In genomic region chr3:30628188-30628930, GRCh38 we compare ENCODE assay signal across 10 cellular contexts. TPM values are rescaled to one million over a fixed set of nuclear protein-coding genes. Genes with fewer than 3 reads are reported as not detected.
DNase-seq lines count a peak whose midpoint lies in the region; ATAC-seq and TF ChIP-seq lines count a peak whose summit lies in the region.
"Had no signal": no experiment of that assay in that cellular context is flagged by ENCODE, and none has a peak within 500 bp of the region (broad histone marks: within the 10 kb centered on the region; RNA-seq: fewer than 3 reads in every experiment).

No MANE protein-coding gene starts in this region.

- H3K9me3 Mint-ChIP-seq in CD14-positive monocyte (peaks cover 0 to 4% (median 0%) of the 10 kb centered on the region in 7 donors), progenitor cell of endocrine pancreas (ENCODE audit: low read depth) (no peaks in the 10 kb centered on the region)
- H3K9me3 Mint-ChIP-seq in naive thymus-derived CD4-positive, alpha-beta T cell = peaks cover 0 to 4% (median 0%) of the 10 kb centered on the region in 11 donors

- intact Hi-C loops in CD14-positive monocyte (cut with micrococcal nuclease) (no loop called here), mammary epithelial cell (cut with micrococcal nuclease) (loop anchor here (5.0 to 10.0 kb wide), 6 partner anchors 116 to 584 kb away; no protein-coding TSS in a partner anchor)
- intact Hi-C loops in naive thymus-derived CD4-positive, alpha-beta T cell (cut with micrococcal nuclease) = loop anchor here (2.0 to 10.0 kb wide), 3 partner anchors 404 to 516 kb away; no protein-coding TSS in a partner anchor

- 30% methylated on average over 4 of the region's 4 CpGs for WGBS in mammary epithelial cell (ENCODE audit: low coverage, missing lambda C conversion rate)

- H3K9ac ChIP-seq in mammary epithelial cell (ENCODE audit: insufficient read depth, low read length) = peak overlapping the region; percentile 17

- TF ChIP-seq CTCF in CD14-positive monocyte (IDR thresholded peaks at IDR 0.05) (no peak), mammary epithelial cell (conservative IDR thresholded peaks at IDR 0.05 in 1 of 2, IDR thresholded peaks at IDR 0.05 in 1 of 2; ENCODE audit: extremely low read depth in 1 of 2, insufficient read depth in 1 of 2, low read depth in 1 of 2, low read length in 2 of 2) (no peak), BE2C (IDR thresholded peaks at IDR 0.05; ENCODE audit: low read depth, low read length) (no peak), progenitor cell of endocrine pancreas (IDR thresholded peaks at IDR 0.05; ENCODE audit: unreplicated experiment) (no peak)

- peaks cover 80% of the 10 kb centered on the region for H3K4me1 Mint-ChIP-seq in CD14-positive monocyte
- peaks cover 70 to 100% (median 94%) of the 10 kb centered on the region in 7 donors for H3K4me1 Mint-ChIP-seq in naive thymus-derived CD4-positive, alpha-beta T cell
- H3K4me1 Mint-ChIP-seq in progenitor cell of endocrine pancreas (ENCODE audit: low read depth) = peaks cover 14% of the 10 kb centered on the region

- dilution Hi-C loops in mammary epithelial cell (cut with HindIII; ENCODE audit: low sequenced_read_pairs) = no loop called here

- peak overlapping the region; percentile 30 for H3K27ac ChIP-seq in mammary epithelial cell (ENCODE audit: insufficient read depth, low read depth, low read length)
- peak overlapping the region; percentile 68 for H3K27ac ChIP-seq in naive thymus-derived CD4-positive, alpha-beta T cell (ENCODE audit: low read depth, low read length)

- no peak overlapping the region for H3K4me3 ChIP-seq in mammary epithelial cell (replicated peaks in 1 of 3; ENCODE audit: insufficient read depth in 1 of 3, low read depth in 2 of 3, low read length in 3 of 3)
- H3K4me3 ChIP-seq in naive thymus-derived CD4-positive, alpha-beta T cell (ENCODE audit: low read length) = no peak overlapping the region
- H3K4me3 ChIP-seq in BE2C (ENCODE audit: low read depth, low read length) = no peak overlapping the region

- H3K4me3 Mint-ChIP-seq in CD14-positive monocyte (no peak overlapping the region), progenitor cell of endocrine pancreas (ENCODE audit: low read depth) (no peak overlapping the region)
- H3K4me3 Mint-ChIP-seq in naive thymus-derived CD4-positive, alpha-beta T cell = peak overlapping the region; percentile 53 to 88 (median 68)

- H4K20me1 ChIP-seq in mammary epithelial cell (ENCODE audit: insufficient read depth, low read length) = peaks cover 11% of the 10 kb centered on the region

- H3K36me3 Mint-ChIP-seq in CD14-positive monocyte (peaks cover 46 to 52% of the 10 kb centered on the region in 2 donors), progenitor cell of endocrine pancreas (ENCODE audit: insufficient read depth) (peaks cover 22% of the 10 kb centered on the region)
- H3K36me3 Mint-ChIP-seq in naive thymus-derived CD4-positive, alpha-beta T cell = peaks cover 14 to 50% (median 42%) of the 10 kb centered on the region in 5 donors

- peak overlapping the region; percentile 43 for H3K4me2 ChIP-seq in mammary epithelial cell (ENCODE audit: insufficient read depth, low read depth, low read length)

- DNase-seq in CD14-positive monocyte (ENCODE audit: low spot score) = no peak
- DNase-seq in LHCN-M2 (ENCODE audit: low read depth) = peak; percentile 50
- DNase-seq in mammary epithelial cell = no peak
- DNase-seq in naive thymus-derived CD4-positive, alpha-beta T cell = no peak
- DNase-seq in BE2C = no peak
- DNase-seq in T1000 (lab: John Stamatoyannopoulos, UW) = no peak
- no peak for DNase-seq in progenitor cell of endocrine pancreas (ENCODE audit: low spot score, unreplicated experiment)
- DNase-seq in globus pallidus (ENCODE audit: low spot score) = no peak
- DNase-seq: islet precursor cell; stimulated activated CD4-positive, alpha-beta T cell treated with anti-CD3 and anti-CD28 coated beads, Interleukin-4, amount 100 ng/mL, for 1 hour had no signal

- in situ Hi-C loops in mammary epithelial cell (cut with MboI; ENCODE audit: low sequenced_read_pairs in 2 of 2) = no loop called here

- H3K79me2 ChIP-seq in mammary epithelial cell (ENCODE audit: insufficient read depth, low read length) = peaks cover 98% of the 10 kb centered on the region

- peak overlapping the region; percentile 66 to 96 (median 89) for H3K27ac Mint-ChIP-seq in CD14-positive monocyte
- H3K27ac Mint-ChIP-seq in naive thymus-derived CD4-positive, alpha-beta T cell = peak overlapping the region; percentile 84 to 98 (median 96)
- no peak overlapping the region for H3K27ac Mint-ChIP-seq in progenitor cell of endocrine pancreas

- no peaks in the 10 kb centered on the region for H3K9me3 ChIP-seq in mammary epithelial cell (replicated peaks; ENCODE audit: insufficient read depth, low read length)
- H3K9me3 ChIP-seq in naive thymus-derived CD4-positive, alpha-beta T cell (ENCODE audit: control insufficient read depth in 2 of 3, low read length in 3 of 3) = no peaks in the 10 kb centered on the region
- no peaks in the 10 kb centered on the region for H3K9me3 ChIP-seq in BE2C

- H3K4me1 ChIP-seq in mammary epithelial cell (ENCODE audit: insufficient read depth, low read length) (peaks cover 87% of the 10 kb centered on the region), BE2C (no peaks in the 10 kb centered on the region)
- H3K4me1 ChIP-seq in naive thymus-derived CD4-positive, alpha-beta T cell (ENCODE audit: control insufficient read depth in 2 of 2, insufficient read depth in 2 of 2, low read length in 2 of 2) = peaks cover 78 to 97% of the 10 kb centered on the region in 2 donors

- no peak for ATAC-seq in naive thymus-derived CD4-positive, alpha-beta T cell

- POLR2A ChIA-PET in naive thymus-derived CD4-positive, alpha-beta T cell (lab: Charles Lee) = interaction anchor here (0.6 to 33.4 kb wide), 8 partner anchors 9 to 32 kb away, joined by 3 to 853 read pairs (median 4); partner anchors contain the start of gene TGFBR2

- no peak overlapping the region for H2AFZ ChIP-seq in mammary epithelial cell (ENCODE audit: low read depth, low read length)

- no peaks in the 10 kb centered on the region for H3K27me3 ChIP-seq in mammary epithelial cell (ENCODE audit: insufficient read depth, low read length)
- H3K27me3 ChIP-seq in naive thymus-derived CD4-positive, alpha-beta T cell (ENCODE audit: control insufficient read depth in 2 of 2, insufficient read depth in 2 of 2, low read length in 2 of 2) = no peaks in the 10 kb centered on the region
- H3K27me3 ChIP-seq in BE2C = no peaks in the 10 kb centered on the region

- no TSS peak for BruUV-seq in mammary epithelial cell (replicated peaks; lab: Mats Ljungman, UMichigan)

- H3K27me3 Mint-ChIP-seq in CD14-positive monocyte (ENCODE audit: low read depth in 3 of 3) (peaks cover 0 to 1% (median 0%) of the 10 kb centered on the region in 3 donors), progenitor cell of endocrine pancreas (no peaks in the 10 kb centered on the region)
- no peaks in the 10 kb centered on the region for H3K27me3 Mint-ChIP-seq in naive thymus-derived CD4-positive, alpha-beta T cell

- CTCF ChIA-PET in mammary epithelial cell (lab: Charles Lee; ENCODE audit: low non-redundant PET) = interaction anchor here (0.6 to 0.7 kb wide), 4 partner anchors 144 to 474 kb away, joined by 3 to 5 read pairs (median 4); no protein-coding TSS in a partner anchor
- CTCF ChIA-PET in naive thymus-derived CD4-positive, alpha-beta T cell (lab: Charles Lee) = interaction anchor here (0.8 to 2.3 kb wide), 16 partner anchors 10 to 430 kb away, joined by 3 to 19 read pairs (median 3); partner anchors contain the start of gene TGFBR2

- H3K36me3 ChIP-seq in mammary epithelial cell (ENCODE audit: insufficient read depth, low read length) (peaks cover 50% of the 10 kb centered on the region), BE2C (no peaks in the 10 kb centered on the region)
- H3K36me3 ChIP-seq in naive thymus-derived CD4-positive, alpha-beta T cell (ENCODE audit: control insufficient read depth in 2 of 3, insufficient read depth in 3 of 3, low read length in 3 of 3) = peaks cover 0 to 8% (median 0%) of the 10 kb centered on the region in 3 experiments

RNA-seq across cellular contexts. Expression of gene TGFBR2, which starts 22.0 kb away (rescaled TPM):
- polyA plus RNA-seq in CD14-positive monocyte = 10 to 100 TPM; 46.6 to 60.3 TPM
- total RNA-seq in LHCN-M2 (2014; rRNA removed) = 278 and 330 TPM in 2 replicates
- polyA plus RNA-seq in LHCN-M2 (2012) = 121 TPM
- total RNA-seq in mammary epithelial cell = 100 to 1,000 TPM; 149 to 179 TPM
- polyA plus RNA-seq in mammary epithelial cell = 289 TPM
- 320 TPM for polyA minus RNA-seq in mammary epithelial cell
- total RNA-seq in naive thymus-derived CD4-positive, alpha-beta T cell = 100 to 1,000 TPM in 4 of 5 experiments, 10 to 100 TPM in 1; 63.0 to 171 (median 155) TPM
- polyA plus RNA-seq in naive thymus-derived CD4-positive, alpha-beta T cell = 100 to 1,000 TPM; 150 to 263 TPM
- 2.3 TPM for polyA plus RNA-seq in BE2C (2012; ENCODE audit: insufficient read depth, insufficient read length, low read depth)
- 21.1 and 21.2 TPM in 2 replicates for total RNA-seq in progenitor cell of endocrine pancreas

Comparison
In these comparisons a context has a peak if more than half of its experiments do, and no peak if none do; other contexts are left out.
1. H3K4me3 Mint-ChIP-seq: peak in naive thymus-derived CD4-positive, alpha-beta T cell (10 of 10); none in CD14-positive monocyte (0 of 2) and progenitor cell of endocrine pancreas (single experiment).
2. intact Hi-C loops: an anchor here in mammary epithelial cell (5.0 to 10.0 kb wide) and naive thymus-derived CD4-positive, alpha-beta T cell (2.0 to 10.0 kb wide); none called in CD14-positive monocyte.